ENCODE assay signal across 8 cellular contexts in genomic region chr10:132308588-132309451, GRCh38. TPM values are rescaled to one million over a fixed set of nuclear protein-coding genes. Genes with fewer than 3 reads are reported as not detected.
DNase-seq lines count a peak whose midpoint lies in the region; ATAC-seq, FAIRE-seq and TF ChIP-seq lines count a peak whose summit lies in the region.

No MANE protein-coding gene starts in this region.

- no peaks in the 10 kb centered on the region for H3K9me2 ChIP-seq in MM.1S (replicated peaks; ENCODE audit: insufficient read depth, low read length)

- POLR2A ChIA-PET in CD4-positive, alpha-beta memory T cell (lab: Charles Lee; ENCODE audit: partially characterized antibody) = no interaction called here
- POLR2A ChIA-PET in H1 (lab: Charles Lee; ENCODE audit: partially characterized antibody) = interaction anchor here (0.6 kb wide), 1 partner anchor 52 kb away, joined by 3 read pairs; no protein-coding TSS in a partner anchor

- TF ChIP-seq EP300 in H1 (IDR thresholded peaks at IDR 0.05; ENCODE audit: borderline replicate concordance in 1 of 2, low read depth in 2 of 2, low read length in 2 of 2) = no peak

- no peak overlapping the region for H3K14ac ChIP-seq in H1 (ENCODE audit: insufficient read length)

- peaks cover 2 to 8% (median 6%) of the 10 kb centered on the region in 4 donors for H3K4me1 Mint-ChIP-seq in CD4-positive, alpha-beta memory T cell
- H3K4me1 Mint-ChIP-seq in natural killer cell treated with Interleukin-12 subunit alpha and Interleukin-12 subunit beta and Interleukin-15 and Interleukin-18, amount 100 ng/mL, for 72 hours (ENCODE audit: low read depth in 2 of 2) = peaks cover 8 to 20% of the 10 kb centered on the region in 2 donors

- no peak overlapping the region for H2BK120ac ChIP-seq in H1 (replicated peaks; ENCODE audit: low read depth, low read length)

- H3K9me3 Mint-ChIP-seq in CD4-positive, alpha-beta memory T cell = no peaks in the 10 kb centered on the region
- H3K9me3 Mint-ChIP-seq in natural killer cell treated with Interleukin-12 subunit alpha and Interleukin-12 subunit beta and Interleukin-15 and Interleukin-18, amount 100 ng/mL, for 72 hours = no peaks in the 10 kb centered on the region

- no peak overlapping the region for H3K4ac ChIP-seq in H1 (replicated peaks; ENCODE audit: insufficient read length, low read depth, low read length)

- H3K23me2 ChIP-seq in H1 (ENCODE audit: low read depth, low read length) = peaks cover 13% of the 10 kb centered on the region; the same call in 1 of the 2 replicates

- H2BK15ac ChIP-seq in H1 (ENCODE audit: low read length) = peak overlapping the region; percentile 46; the same call in 1 of the 2 replicates

- no peak overlapping the region for H2BK5ac ChIP-seq in H1 (ENCODE audit: low read depth, low read length)

- H3K27ac Mint-ChIP-seq in CD4-positive, alpha-beta memory T cell = peak overlapping the region in 4 of 7 donors; percentile 36 to 64 (median 50)
- H3K27ac Mint-ChIP-seq in natural killer cell treated with Interleukin-12 subunit alpha and Interleukin-12 subunit beta and Interleukin-15 and Interleukin-18, amount 100 ng/mL, for 72 hours = no peak overlapping the region

- H3K4me3 Mint-ChIP-seq in CD4-positive, alpha-beta memory T cell = peak overlapping the region; percentile 72 to 85 (median 76)
- H3K4me3 Mint-ChIP-seq in natural killer cell treated with Interleukin-12 subunit alpha and Interleukin-12 subunit beta and Interleukin-15 and Interleukin-18, amount 100 ng/mL, for 72 hours = peak overlapping the region; percentile 56

- no peak overlapping the region for H3K56ac ChIP-seq in H1 (replicated peaks; ENCODE audit: insufficient read length, low read depth, low read length)

- peaks cover 0 to 2% of the 10 kb centered on the region in 2 donors for H3K36me3 Mint-ChIP-seq in CD4-positive, alpha-beta memory T cell
- H3K36me3 Mint-ChIP-seq in natural killer cell treated with Interleukin-12 subunit alpha and Interleukin-12 subunit beta and Interleukin-15 and Interleukin-18, amount 100 ng/mL, for 72 hours = no peaks in the 10 kb centered on the region

- H3K9me3 ChIP-seq in CD4-positive, alpha-beta memory T cell (ENCODE audit: control insufficient read depth in 1 of 2, low read length in 2 of 2) = no peaks in the 10 kb centered on the region
- no peaks in the 10 kb centered on the region for H3K9me3 ChIP-seq in MM.1S (replicated peaks; ENCODE audit: insufficient read depth, low read length)
- H3K9me3 ChIP-seq in H1 (ENCODE audit: insufficient read depth in 2 of 2, low read depth in 1 of 2, low read length in 1 of 2) = peaks cover 10 to 13% of the 10 kb centered on the region in 2 experiments

- TF ChIP-seq RAD21 in H1 (IDR thresholded peaks at IDR 0.05 in 1 of 2, conservative IDR thresholded peaks at IDR 0.05 in 1 of 2; ENCODE audit: low read depth in 2 of 2, low read length in 2 of 2) = no peak

- H3K79me1 ChIP-seq in H1 (ENCODE audit: low read depth, low read length) = no peaks in the 10 kb centered on the region

- no peak for ATAC-seq in natural killer cell treated with Interleukin-12 subunit alpha and Interleukin-12 subunit beta and Interleukin-15 and Interleukin-18, amount 100 ng/mL, for 72 hours
- ATAC-seq in HG02938 (IDR thresholded peaks at IDR 0.05; ENCODE audit: unreplicated experiment) = no peak

- H4K91ac ChIP-seq in H1 (replicated peaks; ENCODE audit: insufficient read length, low read length) = no peak overlapping the region

- H2AK5ac ChIP-seq in H1 (ENCODE audit: low read depth, low read length) = no peak overlapping the region

- H2AFZ ChIP-seq in MM.1S (ENCODE audit: low read length) = no peak overlapping the region
- H2AFZ ChIP-seq in H1 (ENCODE audit: low read length) = 0 out of 2 replicates have a peak overlapping the region, but pooled peaks have one; percentile 11

- no peak for FAIRE-seq in H1 (lab: Jason Lieb, UNC)

- TF ChIP-seq POLR2A in H1 (IDR thresholded peaks at IDR 0.05; ENCODE audit: control extremely low read depth in 1 of 2, low read depth in 2 of 2, low read length in 2 of 2) = 0 out of 3 replicates have a peak, but pooled peaks of 1 of the 2 experiments have one; percentile 35

- H3K27me3 ChIP-seq in CD4-positive, alpha-beta memory T cell (ENCODE audit: insufficient read depth, low read length) = no peaks in the 10 kb centered on the region
- H3K27me3 ChIP-seq in MM.1S (replicated peaks; ENCODE audit: insufficient read depth, low read length) (no peaks in the 10 kb centered on the region), H1 (replicated peaks in 1 of 4; ENCODE audit: control insufficient read depth in 3 of 4, extremely low read depth in 1 of 4, insufficient read depth in 3 of 4, low read length in 3 of 4) (peaks cover 20 to 43% (median 38%) of the 10 kb centered on the region in 4 experiments; a peak in 6 of 7 replicates)

- peak overlapping the region; percentile 80 for H4K8ac ChIP-seq in H1 (ENCODE audit: extremely low read depth, insufficient read depth, low read length)

- DNase-seq in CD4-positive, alpha-beta memory T cell = peak in 1 of 5 donors; percentile 12
- DNase-seq in MM.1S (no peak), H1 (ENCODE audit: low read depth in 1 of 2, low spot score in 2 of 2) (peak in 1 of 2 experiments; percentile 73), GM03348 (ENCODE audit: low spot score) (no peak), SK-N-DZ (ENCODE audit: low spot score) (no peak)
- DNase-seq in natural killer cell treated with Interleukin-12 subunit alpha and Interleukin-12 subunit beta and Interleukin-15 and Interleukin-18, amount 100 ng/mL, for 72 hours (ENCODE audit: low spot score) = no peak
- no peak for DNase-seq in activated CD4-positive, CD25-positive, alpha-beta regulatory T cell (lab: John Stamatoyannopoulos, UW)

- H3K4me3 ChIP-seq in CD4-positive, alpha-beta memory T cell (ENCODE audit: low read length in 2 of 2) = peak overlapping the region; percentile 6 to 60
- H3K4me3 ChIP-seq in MM.1S (ENCODE audit: low read length) = peak overlapping the region; percentile 57; the same call in 1 of the 2 replicates
- peak overlapping the region; percentile 30 to 82 (median 53) for H3K4me3 ChIP-seq in H1 (ENCODE audit: extremely low read depth in 1 of 4, insufficient read depth in 2 of 4, low read depth in 3 of 4, low read length in 4 of 4)

- peaks cover 15% of the 10 kb centered on the region for H3K4me1 ChIP-seq in CD4-positive, alpha-beta memory T cell (ENCODE audit: insufficient read depth, low read length)
- H3K4me1 ChIP-seq in MM.1S (ENCODE audit: low read length) = peaks cover 17% of the 10 kb centered on the region; the same call in 1 of the 2 replicates
- H3K4me1 ChIP-seq in H1 (replicated peaks in 1 of 4; ENCODE audit: control insufficient read depth in 3 of 4, insufficient read depth in 4 of 4, low read length in 3 of 4) = peaks cover 1 to 9% (median 4%) of the 10 kb centered on the region in 4 experiments; a peak in 5 of 7 replicates

- CTCF ChIA-PET in CD4-positive, alpha-beta memory T cell (lab: Charles Lee; ENCODE audit: partially characterized antibody) = no interaction called here
- CTCF ChIA-PET in H1 (lab: Charles Lee; ENCODE audit: partially characterized antibody) = interaction anchor here (1.2 kb wide), 1 partner anchor 84 kb away, joined by 3 read pairs; no protein-coding TSS in a partner anchor

- no peak overlapping the region for H3K27ac ChIP-seq in CD4-positive, alpha-beta memory T cell (ENCODE audit: low read depth, low read length)
- no peak overlapping the region for H3K27ac ChIP-seq in MM.1S (ENCODE audit: low read length)
- H3K27ac ChIP-seq in H1 (ENCODE audit: low read depth, low read length) = no peak overlapping the region

- peaks cover 11% of the 10 kb centered on the region for H3F3A ChIP-seq in MM.1S (ENCODE audit: insufficient read depth, low read length)

- H3K9ac ChIP-seq in MM.1S (ENCODE audit: low read length) (no peak overlapping the region), H1 (replicated peaks in 1 of 4; ENCODE audit: extremely low read depth in 1 of 4, low read depth in 3 of 4, low read length in 3 of 4) (peak overlapping the region in 1 of 4 experiments; percentile 45; a peak in 3 of 7 replicates)

- peaks cover 29% of the 10 kb centered on the region for H3K79me2 ChIP-seq in MM.1S (ENCODE audit: low read length)
- H3K79me2 ChIP-seq in H1 (ENCODE audit: control insufficient read depth in 1 of 2, insufficient read depth in 2 of 2, low read length in 2 of 2) = no peaks in the 10 kb centered on the region

- intact Hi-C loops in CD4-positive, alpha-beta memory T cell (cut with micrococcal nuclease) = loop anchor here (1.0 to 5.0 kb wide), 6 partner anchors 23 to 408 kb away; partner anchors contain the start of genes INPP5A, LRRC27 and PPP2R2D

- H3K23ac ChIP-seq in H1 (ENCODE audit: insufficient read length) = no peak overlapping the region

- no peak overlapping the region for H2BK20ac ChIP-seq in H1 (ENCODE audit: low read length)

- H3K18ac ChIP-seq in H1 (ENCODE audit: extremely low read depth, low read length) = no peak overlapping the region; the same call in 1 of the 2 replicates

- H3K4me2 ChIP-seq in MM.1S (ENCODE audit: low read depth, low read length) = peak overlapping the region; percentile 45; the same call in 1 of the 2 replicates
- peak overlapping the region; percentile 79 to 95 for H3K4me2 ChIP-seq in H1 (ENCODE audit: insufficient read depth in 1 of 2, low read depth in 2 of 2, low read length in 2 of 2)

- 22% methylated on average over 31 of the region's 60 CpGs; no CpG with 5 or more reads in 1 of the 2 experiments for WGBS in H1 (ENCODE audit: extremely low coverage in 1 of 2, insufficient coverage in 1 of 2, insufficient read length in 1 of 2, insufficient replicate concordance in 2 of 2, low coverage in 1 of 2, low lambda C conversion rate in 2 of 2, missing lambda C conversion rate in 1 of 2), 2 experiments

- H4K20me1 ChIP-seq in MM.1S (ENCODE audit: insufficient read depth, low read length) = no peaks in the 10 kb centered on the region
- no peaks in the 10 kb centered on the region for H4K20me1 ChIP-seq in H1 (replicated peaks in 1 of 2; ENCODE audit: control insufficient read depth in 1 of 2, insufficient read depth in 2 of 2, low read length in 2 of 2)

- H4K5ac ChIP-seq in H1 (ENCODE audit: insufficient read length, low read depth, low read length) = peak overlapping the region; percentile 29

- TF ChIP-seq CTCF in MM.1S (IDR thresholded peaks at IDR 0.05; ENCODE audit: low read length) = no peak
- TF ChIP-seq CTCF in H1 (IDR thresholded peaks at IDR 0.05; ENCODE audit: control extremely low read depth in 1 of 3, insufficient read depth in 1 of 3, low read depth in 1 of 3, low read length in 3 of 3) = no peak

- H3K36me3 ChIP-seq in CD4-positive, alpha-beta memory T cell (ENCODE audit: insufficient read depth, low read length) = no peaks in the 10 kb centered on the region
- no peaks in the 10 kb centered on the region for H3K36me3 ChIP-seq in MM.1S (replicated peaks; ENCODE audit: insufficient read depth, low read length)
- H3K36me3 ChIP-seq in H1 (ENCODE audit: control insufficient read depth in 2 of 4, insufficient read depth in 4 of 4, low read length in 3 of 4) = no peaks in the 10 kb centered on the region

- peaks cover 1 to 3% of the 10 kb centered on the region in 2 donors for H3K27me3 Mint-ChIP-seq in CD4-positive, alpha-beta memory T cell
- peaks cover 0 to 5% of the 10 kb centered on the region in 2 donors for H3K27me3 Mint-ChIP-seq in natural killer cell treated with Interleukin-12 subunit alpha and Interleukin-12 subunit beta and Interleukin-15 and Interleukin-18, amount 100 ng/mL, for 72 hours

- no peak overlapping the region for H2BK12ac ChIP-seq in H1 (ENCODE audit: low read depth, low read length)

RNA-seq across cellular contexts. Expression of gene STK32C, which starts 1.1 kb away (rescaled TPM):
- total RNA-seq in CD4-positive, alpha-beta memory T cell = 10 to 100 TPM; 12.8 to 14.7 TPM
- 1 to 10 TPM; 7.5 to 8.5 TPM for polyA plus RNA-seq in CD4-positive, alpha-beta memory T cell
- 15.6 and 17.3 TPM in 2 replicates for total RNA-seq in H1 (2021; fragmentation: NEBNext Ultra II Directional; extraction: Animal tissue kit (Norgen Biotek cat#: 25700))
- 10.6 and 18.1 TPM in 2 replicates for polyA plus RNA-seq in H1 (2011; rRNA removed)
- 19.9 TPM for polyA plus RNA-seq in H1 (2011; cell fraction: cytosol; rRNA removed)
- polyA plus RNA-seq in H1 (2011; cell fraction: nucleus; rRNA removed) = 22.0 TPM
- 13.4 to 23.5 TPM (median 20.3 TPM) in 4 replicates for polyA plus RNA-seq in H1 (2012, experiment 1 of 2)
- polyA plus RNA-seq in H1 (2012, experiment 2 of 2) = 11.9 TPM
- polyA plus RNA-seq in H1 (2013, experiment 1 of 2) = 11.6 TPM
- polyA plus RNA-seq in H1 (2013, experiment 2 of 2) = 10.9 TPM
- polyA minus RNA-seq in H1 (2011; rRNA and poly(A)+ RNA removed) = 7.3 and 11.0 TPM in 2 replicates
- polyA minus RNA-seq in H1 (2011; cell fraction: cytosol; rRNA and poly(A)+ RNA removed) = 5.1 TPM
- polyA minus RNA-seq in H1 (2011; cell fraction: nucleus; rRNA and poly(A)+ RNA removed) = 8.8 TPM
- total RNA-seq in natural killer cell treated with Interleukin-12 subunit alpha and Interleukin-12 subunit beta and Interleukin-15 and Interleukin-18, amount 100 ng/mL, for 72 hours = 10 to 100 TPM; 29.2 to 34.6 TPM
- 35.4 and 38.4 TPM in 2 replicates for polyA plus RNA-seq in SK-N-DZ (2014; cell fraction: cytosol; rRNA removed)
- polyA plus RNA-seq in SK-N-DZ (2014; cell fraction: nucleus; rRNA removed) = 35.2 and 44.1 TPM in 2 replicates

RNA-seq across cellular contexts. Expression of gene LRRC27, which starts 23.2 kb away (rescaled TPM):
- total RNA-seq in CD4-positive, alpha-beta memory T cell = 1 to 10 TPM; 3.7 to 3.8 TPM
- polyA plus RNA-seq in CD4-positive, alpha-beta memory T cell = 1 to 10 TPM in 1 of 2 donors, under 1 TPM in 1; 0.90 to 2.3 TPM
- total RNA-seq in H1 (2021; fragmentation: NEBNext Ultra II Directional; extraction: Animal tissue kit (Norgen Biotek cat#: 25700)) = 3.8 and 4.3 TPM in 2 replicates
- 1.2 and 2.0 TPM in 2 replicates for polyA plus RNA-seq in H1 (2011; rRNA removed)
- 3.1 TPM for polyA plus RNA-seq in H1 (2011; cell fraction: cytosol; rRNA removed)
- polyA plus RNA-seq in H1 (2011; cell fraction: nucleus; rRNA removed) = 8.2 TPM
- 2.8 to 4.0 TPM (median 2.9 TPM) in 4 replicates for polyA plus RNA-seq in H1 (2012, experiment 1 of 2)
- polyA plus RNA-seq in H1 (2012, experiment 2 of 2) = 1.7 TPM
- polyA plus RNA-seq in H1 (2013, experiment 1 of 2) = 3.6 TPM
- 2.5 TPM for polyA plus RNA-seq in H1 (2013, experiment 2 of 2)
- polyA minus RNA-seq in H1 (2011; rRNA and poly(A)+ RNA removed) = 1.1 and 1.6 TPM in 2 replicates
- 0.88 TPM for polyA minus RNA-seq in H1 (2011; cell fraction: cytosol; rRNA and poly(A)+ RNA removed)
- 4.0 TPM for polyA minus RNA-seq in H1 (2011; cell fraction: nucleus; rRNA and poly(A)+ RNA removed)
- total RNA-seq in natural killer cell treated with Interleukin-12 subunit alpha and Interleukin-12 subunit beta and Interleukin-15 and Interleukin-18, amount 100 ng/mL, for 72 hours = 1 to 10 TPM; 6.5 to 8.5 TPM
- 6.8 and 7.5 TPM in 2 replicates for polyA plus RNA-seq in SK-N-DZ (2014; cell fraction: cytosol; rRNA removed)
- 13.1 and 14.4 TPM in 2 replicates for polyA plus RNA-seq in SK-N-DZ (2014; cell fraction: nucleus; rRNA removed)

Comparison
In these comparisons a context has a peak if more than half of its experiments do, and no peak if none do; other contexts are left out.
1. H3K27ac Mint-ChIP-seq: peak in CD4-positive, alpha-beta memory T cell (4 of 7); none in natural killer cell treated with Interleukin-12 subunit alpha and Interleukin-12 subunit beta and Interleukin-15 and Interleukin-18, amount 100 ng/mL, for 72 hours (0 of 2).
2. Peak in every context shown above with its lines, with median percentiles within 50 percentile points of each other: H3K4me3 ChIP-seq.